ENCODE assay signal across 8 cellular contexts in genomic region chr7:44638611-44639557, GRCh38. TPM values are rescaled to one million over a fixed set of nuclear protein-coding genes. Genes with fewer than 3 reads are reported as not detected.
DNase-seq lines count a peak whose midpoint lies in the region; ATAC-seq and TF ChIP-seq lines count a peak whose summit lies in the region.

No MANE protein-coding gene starts in this region.

- WGBS in trophoblast cell (ENCODE audit: extremely low coverage, insufficient coverage, insufficient read length) = no CpG with 5 or more reads among the region's 5 CpGs

- H3K9me2 ChIP-seq in OCI-LY1 (ENCODE audit: low read depth, low read length) = no peaks in the 10 kb centered on the region

- peak overlapping the region; percentile 72 for H2AK5ac ChIP-seq in trophoblast cell (ENCODE audit: low read length)

- DNase-seq in SHP77 (lab: John Stamatoyannopoulos, UW) (peak; percentile 21 to 67), SHP77 treated with DMSO at 0.1 percent for 48 hours (lab: John Stamatoyannopoulos, UW) (no peak), activated T-cell treated with anti-CD3 and anti-CD28 coated beads for 4 hours (peak; percentile 61), fibroblast of the conjunctiva (ENCODE audit: low read depth) (peak; percentile 43), trophoblast cell (peak in 1 of 2 donors; percentile 33), ureter (ENCODE audit: low spot score) (peak; percentile 82)

- peak overlapping the region; percentile 56 for H4K12ac ChIP-seq in trophoblast cell (ENCODE audit: low read depth, low read length)

- peak overlapping the region; percentile 55 for H2BK120ac ChIP-seq in trophoblast cell (ENCODE audit: insufficient read depth, low read length, poor library complexity)

- H3F3A ChIP-seq in OCI-LY1 (ENCODE audit: insufficient read depth, low read length) = no peaks in the 10 kb centered on the region

- peak overlapping the region; percentile 38 for H2BK5ac ChIP-seq in trophoblast cell (ENCODE audit: low read depth, low read length, poor library complexity)

- H3K79me2 ChIP-seq in OCI-LY1 (ENCODE audit: insufficient read depth, low read length) = no peaks in the 10 kb centered on the region
- H3K79me2 ChIP-seq in trophoblast cell (ENCODE audit: control insufficient read depth, insufficient read depth, low read length, poor library complexity) = peaks cover 5% of the 10 kb centered on the region

- H3K27ac ChIP-seq in OCI-LY1 (ENCODE audit: low read depth, low read length, poor library complexity, severe bottlenecking) (peak overlapping the region; percentile 69), trophoblast cell (ENCODE audit: low read depth, low read length) (peak overlapping the region; percentile 98)

- H3K4me3 ChIP-seq in OCI-LY1 (ENCODE audit: low read depth, low read length, poor library complexity, severe bottlenecking) (no peak overlapping the region), trophoblast cell (ENCODE audit: low read depth, low read length) (no peak overlapping the region)

- H3K18ac ChIP-seq in trophoblast cell (ENCODE audit: low read length) = peak overlapping the region; percentile 88

- H3K4me2 ChIP-seq in OCI-LY1 (ENCODE audit: low read length) (peak overlapping the region; percentile 18; the same call in 1 of the 2 replicates), trophoblast cell (ENCODE audit: low read length) (peak overlapping the region; percentile 58)

- H3K27me3 ChIP-seq in OCI-LY1 (ENCODE audit: insufficient read depth, low read length) (no peaks in the 10 kb centered on the region), trophoblast cell (ENCODE audit: insufficient read depth, low read length) (no peaks in the 10 kb centered on the region)

- peaks cover 9% of the 10 kb centered on the region for H3K79me1 ChIP-seq in trophoblast cell (ENCODE audit: low read length)

- no peaks in the 10 kb centered on the region for H4K20me1 ChIP-seq in OCI-LY1 (ENCODE audit: insufficient read depth, low read length)

- no peak overlapping the region for H2AFZ ChIP-seq in OCI-LY1 (ENCODE audit: low read length)
- peak overlapping the region; percentile 42 for H2AFZ ChIP-seq in trophoblast cell (ENCODE audit: insufficient read depth, low read length, poor library complexity)

- peak overlapping the region; percentile 86 for H2BK12ac ChIP-seq in trophoblast cell (ENCODE audit: low read length)

- H4K8ac ChIP-seq in trophoblast cell (ENCODE audit: low read depth, low read length) = peak overlapping the region; percentile 15

- peak overlapping the region; percentile 82 for H3K14ac ChIP-seq in trophoblast cell (ENCODE audit: low read length)

- H3K36me3 ChIP-seq in OCI-LY1 (ENCODE audit: insufficient read depth, low read length) = no peaks in the 10 kb centered on the region; the same call in 1 of the 2 replicates
- H3K36me3 ChIP-seq in trophoblast cell (ENCODE audit: control insufficient read depth in 1 of 2, insufficient read depth in 2 of 2, low read length in 2 of 2) = peaks cover 11 to 15% of the 10 kb centered on the region in 2 experiments

- ATAC-seq in HG02943 (IDR thresholded peaks at IDR 0.05; ENCODE audit: low read depth, unreplicated experiment) = peak; percentile 75

- H3K4ac ChIP-seq in trophoblast cell (ENCODE audit: low read depth, low read length) = peak overlapping the region; percentile 21

- peak overlapping the region; percentile 85 for H4K91ac ChIP-seq in trophoblast cell (ENCODE audit: low read depth, low read length)

- H3K4me1 ChIP-seq in OCI-LY1 (ENCODE audit: insufficient read depth, low read length, severe bottlenecking) (peaks cover 25% of the 10 kb centered on the region), trophoblast cell (ENCODE audit: control insufficient read depth in 1 of 2, insufficient read depth in 2 of 2, low read length in 2 of 2) (peaks cover 18 to 19% of the 10 kb centered on the region in 2 experiments)

- H3K9me3 ChIP-seq in OCI-LY1 (ENCODE audit: low read length) (no peaks in the 10 kb centered on the region), trophoblast cell (ENCODE audit: insufficient read depth, low read depth, low read length) (no peaks in the 10 kb centered on the region)

- no peak for TF ChIP-seq CTCF in OCI-LY1 (IDR thresholded peaks at IDR 0.05; ENCODE audit: low read length)

- H3K9ac ChIP-seq in OCI-LY1 (ENCODE audit: low read length) = peak overlapping the region; percentile 9; the same call in 1 of the 2 replicates
- H3K9ac ChIP-seq in trophoblast cell (ENCODE audit: low read length) = no peak overlapping the region

- H3K23ac ChIP-seq in trophoblast cell (ENCODE audit: low read length) = no peak overlapping the region

RNA-seq across cellular contexts. Expression of gene OGDH, which starts 32.5 kb away (rescaled TPM):
- 61.6 and 62.5 TPM in 2 replicates for polyA plus RNA-seq in trophoblast cell (2013)
- 109 TPM for total RNA-seq in ureter

RNA-seq across cellular contexts. Expression of gene TMED4, which starts 56.9 kb away (rescaled TPM):
- polyA plus RNA-seq in trophoblast cell (2013) = 48.8 and 49.9 TPM in 2 replicates
- 105 TPM for total RNA-seq in ureter
